Comparison of ENCODE assay signal across 8 cellular contexts in the genomic region with DNA sequence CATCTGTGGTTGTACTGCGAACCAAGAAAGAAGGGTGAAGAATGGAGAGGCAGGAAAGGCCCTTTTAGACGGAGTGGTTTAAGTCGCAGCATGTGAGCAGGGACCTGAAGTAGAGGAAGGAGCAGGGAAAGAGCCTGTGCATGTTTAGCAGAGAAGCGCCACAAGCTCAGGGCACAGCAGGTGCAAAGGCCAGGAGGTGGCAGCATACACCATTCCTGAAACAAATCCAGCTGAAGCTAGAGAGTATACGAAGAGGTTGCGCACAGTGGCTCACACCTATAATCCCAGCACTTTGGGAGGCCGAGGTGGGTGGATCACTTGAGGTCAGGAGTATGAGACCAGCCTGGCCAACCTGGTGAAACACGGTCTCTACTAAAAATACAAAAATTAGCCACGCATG. TPM values are rescaled to one million over a fixed set of nuclear protein-coding genes. Genes with fewer than 3 reads are reported as not detected.
A peak's percentile ranks its signal among the peaks of the same experiment; 100 is the strongest.
DNase-seq lines count a peak whose midpoint lies in the region; ATAC-seq, FAIRE-seq and TF ChIP-seq lines count a peak whose summit lies in the region.

No MANE protein-coding gene starts in this region.

- dilution Hi-C loops in keratinocyte (cut with MboI; ENCODE audit: extremely low pct_ligation_motif_present, low sequenced_read_pairs): no loop called here

- no peaks in the 10 kb centered on the region for H3K27me3 ChIP-seq in keratinocyte (ENCODE audit: control insufficient read depth, extremely low read depth, insufficient read depth, low read length)

- H3K36me3 Mint-ChIP-seq in HFFc6 (ENCODE audit: low read depth): no peaks in the 10 kb centered on the region

- H3K4me2 ChIP-seq in keratinocyte (ENCODE audit: control insufficient read depth, extremely low read depth, insufficient read depth, low read depth, low read length): no peak overlapping the region

- no peak overlapping the region for H2AFZ ChIP-seq in keratinocyte (ENCODE audit: control insufficient read depth, low read length)

- no peak overlapping the region for H3K27ac ChIP-seq in VCaP
- H3K27ac ChIP-seq in keratinocyte (ENCODE audit: control insufficient read depth, insufficient read depth, low read length): no peak overlapping the region

- no peaks in the 10 kb centered on the region for H3K4me1 ChIP-seq in keratinocyte (ENCODE audit: control insufficient read depth, extremely low read depth, insufficient read depth, low read length)

- H3K9me1 ChIP-seq in keratinocyte (ENCODE audit: control insufficient read depth, extremely low read depth, insufficient read depth, low read length): no peaks in the 10 kb centered on the region

- FAIRE-seq in keratinocyte (lab: Jason Lieb, UNC): no peak

- H3K27me3 Mint-ChIP-seq in HFFc6 (ENCODE audit: insufficient read depth): peaks cover 6% of the 10 kb centered on the region

- no peak overlapping the region for H3K4me3 Mint-ChIP-seq in HFFc6

- no peak overlapping the region for H3K4me3 ChIP-seq in keratinocyte (ENCODE audit: control insufficient read depth in 2 of 3, extremely low read depth in 1 of 3, insufficient read depth in 2 of 3, low read depth in 1 of 3, low read length in 3 of 3)

- no peaks in the 10 kb centered on the region for H3K36me3 ChIP-seq in keratinocyte (ENCODE audit: control insufficient read depth in 2 of 2, extremely low read depth in 1 of 2, insufficient read depth in 2 of 2, low read length in 2 of 2)

- H4K20me1 ChIP-seq in keratinocyte (ENCODE audit: control insufficient read depth, extremely low read depth, insufficient read depth, low read length): no peaks in the 10 kb centered on the region

- TF ChIP-seq CTCF in HFFc6 (IDR thresholded peaks at IDR 0.05) (peak; percentile 74), VCaP (conservative IDR thresholded peaks at IDR 0.05) (peak; percentile 84), keratinocyte (optimal IDR thresholded peaks at IDR 0.05 in 1 of 3, IDR thresholded peaks at IDR 0.05 in 1 of 3, conservative IDR thresholded peaks at IDR 0.05 in 1 of 3; ENCODE audit: extremely low read depth in 1 of 3, insufficient read depth in 2 of 3, low read length in 3 of 3) (peak; percentile 48 to 79 (median 68))

- no peaks in the 10 kb centered on the region for H3K4me1 Mint-ChIP-seq in HFFc6 (ENCODE audit: low read depth)

- H3K9me3 Mint-ChIP-seq in HFFc6: no peaks in the 10 kb centered on the region

- DNase-seq in DMS114 treated with DMSO at 0.1 percent for 48 hours (lab: John Stamatoyannopoulos, UW; ENCODE audit: unreplicated experiment) (peak; percentile 6), HFFc6 (peak; percentile 15), keratinocyte (ENCODE audit: low read depth, low spot score) (no peak), KG1 (lab: John Stamatoyannopoulos, UW) (no peak), NCI-H2029 treated with DMSO at 0.1 percent for 48 hours (lab: John Stamatoyannopoulos, UW) (no peak), NK-92 (lab: John Stamatoyannopoulos, UW; ENCODE audit: unreplicated experiment) (no peak)

- no peak for ATAC-seq in GM18909 (IDR thresholded peaks at IDR 0.05; ENCODE audit: poor library complexity, unreplicated experiment)

- no peaks in the 10 kb centered on the region for H3K9me3 ChIP-seq in keratinocyte (ENCODE audit: control insufficient read depth, low read depth, low read length)

- H3K9ac ChIP-seq in keratinocyte (ENCODE audit: control insufficient read depth, extremely low read depth, insufficient read depth, low read length): no peak overlapping the region

- no peaks in the 10 kb centered on the region for H3K79me2 ChIP-seq in keratinocyte (ENCODE audit: control insufficient read depth, insufficient read depth, low read length)

- no peak overlapping the region for H3K27ac Mint-ChIP-seq in HFFc6

RNA-seq across cellular contexts. Expression of gene HELB, which starts 49.9 kb away (rescaled TPM):
- 1 to 10 TPM; 1.4 to 2.1 (median 1.8) TPM for total RNA-seq in HFFc6 (2021; fragmentation: NEBNext Ultra II Directional; extraction: Animal tissue kit (Norgen Biotek cat#: 25700))
- 0.90 to 1.8 TPM (median 1.1 TPM) in 3 replicates for polyA plus RNA-seq in keratinocyte
- polyA plus RNA-seq in keratinocyte (2011; ENCODE audit: low read depth): 0.69 TPM
- 0.34 and 0.95 TPM in 2 replicates for polyA plus RNA-seq in keratinocyte (2011; cell fraction: cytosol; rRNA removed)
- 2.2 and 2.4 TPM in 2 replicates for polyA plus RNA-seq in keratinocyte (2011; cell fraction: nucleus; rRNA removed)
- 0.49 and 0.71 TPM in 2 replicates for polyA plus RNA-seq in keratinocyte (2012; ENCODE audit: low replicate concordance)
- 1.4 to 4.6 TPM (median 1.8 TPM) in 3 replicates for polyA minus RNA-seq in keratinocyte
- 1.2 TPM for polyA minus RNA-seq in keratinocyte (2011; cell fraction: cytosol; rRNA and poly(A)+ RNA removed)
- 3.2 and 6.6 TPM in 2 replicates for polyA minus RNA-seq in keratinocyte (2011; cell fraction: nucleus; rRNA and poly(A)+ RNA removed)

Comparison
In these comparisons a context has a peak if more than half of its experiments do, and no peak if none do; other contexts are left out.
1. DNase-seq: peak in DMS114 treated with DMSO at 0.1 percent for 48 hours (single experiment) and HFFc6 (single experiment); none in keratinocyte (single experiment), KG1 (single experiment), NCI-H2029 treated with DMSO at 0.1 percent for 48 hours (single experiment) and NK-92 (single experiment).
2. Peak in every context shown above with its lines, with median percentiles within 50 percentile points of each other: CTCF ChIP-seq.